Comparison of ENCODE assay signal across 8 cellular contexts in the genomic region with DNA sequence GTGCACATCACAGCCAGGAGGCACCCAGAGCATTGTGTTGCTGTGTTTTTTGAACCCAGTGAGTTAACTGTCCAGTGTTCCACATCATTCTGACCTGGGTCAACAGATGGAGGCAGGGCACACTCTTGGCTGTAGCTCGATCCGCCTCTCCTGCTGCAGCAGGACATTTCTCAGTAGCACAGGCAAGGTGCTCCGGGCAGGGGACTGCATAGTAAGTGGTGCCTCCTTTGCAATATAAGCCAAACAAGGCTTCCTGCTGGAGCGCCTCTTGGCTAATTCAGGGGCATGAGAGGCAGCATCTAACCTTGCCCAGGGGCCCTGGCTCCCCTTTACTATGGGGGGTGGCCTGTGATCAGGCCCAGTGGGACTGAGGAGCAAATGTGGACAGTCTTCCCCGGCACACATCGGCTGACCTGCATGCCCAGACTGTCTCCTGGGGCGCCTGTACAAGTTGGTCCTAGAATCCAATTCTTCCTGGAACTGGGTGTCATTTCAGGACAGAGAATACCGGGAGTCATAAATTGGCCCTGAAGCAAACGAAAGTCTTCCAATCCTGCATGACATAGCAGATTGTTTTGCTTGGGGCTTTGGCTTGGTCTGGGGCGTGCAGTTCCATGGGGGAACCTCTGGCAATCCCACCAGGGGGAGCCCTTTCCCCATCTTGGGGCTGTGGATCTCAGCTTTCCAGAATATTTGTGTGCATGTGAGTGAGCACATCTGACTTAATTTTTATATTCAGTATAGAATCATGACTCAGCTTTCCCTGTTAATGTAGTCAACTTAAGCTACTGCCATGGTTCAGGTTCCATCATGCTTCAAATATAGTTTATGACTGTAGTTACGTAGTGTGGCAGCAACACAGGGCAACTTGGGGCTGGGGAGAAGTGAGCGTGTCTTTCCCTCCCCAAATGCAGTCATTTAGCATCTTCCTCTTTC. TPM values are rescaled to one million over a fixed set of nuclear protein-coding genes. Genes with fewer than 3 reads are reported as not detected.
DNase-seq lines count a peak whose midpoint lies in the region; ATAC-seq and TF ChIP-seq lines count a peak whose summit lies in the region.

No MANE protein-coding gene starts in this region.

- POLR2A ChIA-PET in naive thymus-derived CD8-positive, alpha-beta T cell (lab: Charles Lee) = interaction anchor here (0.5 to 4.7 kb wide), 11 partner anchors 12 to 962 kb away, joined by 3 to 34 read pairs (median 7); a partner anchor contains a TSS

- H3K4me3 ChIP-seq in fibroblast of mammary gland (ENCODE audit: control insufficient read depth, low read depth, low read length) = no peak overlapping the region

- peak; percentile 83 to 84 for ATAC-seq in naive thymus-derived CD8-positive, alpha-beta T cell
- ATAC-seq in GM18498 (IDR thresholded peaks at IDR 0.05; ENCODE audit: unreplicated experiment) = no peak

- peaks cover 0 to 25% (median 3%) of the 10 kb centered on the region in 3 donors for H3K36me3 Mint-ChIP-seq in naive thymus-derived CD8-positive, alpha-beta T cell

- peak; percentile 56 for DNase-seq in COLO668 (lab: John Stamatoyannopoulos, UW; ENCODE audit: unreplicated experiment)
- DNase-seq in HuH-7 (ENCODE audit: low spot score) = peak; percentile 63
- DNase-seq in RPMI7951 (ENCODE audit: low read depth) = peak; percentile 90
- DNase-seq in activated T-helper 1 cell treated with anti-CD3 and anti-CD28 coated beads, Interleukin-2, amount 50 U/mL, for 16 hours (ENCODE audit: low read depth in 1 of 2, low spot score in 1 of 2) = peak; percentile 65 to 68
- peak; percentile 89 for DNase-seq in fibroblast of mammary gland (ENCODE audit: low read depth)
- DNase-seq in naive thymus-derived CD8-positive, alpha-beta T cell = peak; percentile 59 to 89 (median 78)
- DNase-seq in stimulated activated CD8-positive, alpha-beta memory T cell treated with anti-CD3 and anti-CD28 coated beads, Interleukin-7, amount 100 ng/mL, for 4 hours (ENCODE audit: low read depth in 2 of 2) = peak; percentile 69 to 75

- no peaks in the 10 kb centered on the region for H3K27me3 Mint-ChIP-seq in naive thymus-derived CD8-positive, alpha-beta T cell

- peak overlapping the region; percentile 89 to 98 (median 96) for H3K4me3 Mint-ChIP-seq in naive thymus-derived CD8-positive, alpha-beta T cell

- H3K4me1 Mint-ChIP-seq in naive thymus-derived CD8-positive, alpha-beta T cell = peaks cover 35 to 87% (median 76%) of the 10 kb centered on the region in 4 donors

- no peaks in the 10 kb centered on the region for H3K9me3 Mint-ChIP-seq in naive thymus-derived CD8-positive, alpha-beta T cell

- peak overlapping the region; percentile 88 to 100 (median 95) for H3K27ac Mint-ChIP-seq in naive thymus-derived CD8-positive, alpha-beta T cell

- peak; percentile 98 for TF ChIP-seq CTCF in fibroblast of mammary gland (conservative IDR thresholded peaks at IDR 0.05; ENCODE audit: control insufficient read depth, insufficient read depth, low read depth, low read length)

RNA-seq across cellular contexts. Expression of a gene that starts 56.0 kb away (rescaled TPM):
- 12.0 and 16.6 TPM in 2 replicates for total RNA-seq in RPMI7951 (2014; rRNA removed; shearing (Covaris generic))
- total RNA-seq in naive thymus-derived CD8-positive, alpha-beta T cell = 10 to 100 TPM; 19.8 to 22.8 TPM
- polyA plus RNA-seq in naive thymus-derived CD8-positive, alpha-beta T cell = 1 to 10 TPM in 2 of 3 donors, under 1 TPM in 1; 0.57 to 5.4 (median 1.5) TPM
